ENCODE assay signal across 18 cellular contexts in the genomic region with DNA sequence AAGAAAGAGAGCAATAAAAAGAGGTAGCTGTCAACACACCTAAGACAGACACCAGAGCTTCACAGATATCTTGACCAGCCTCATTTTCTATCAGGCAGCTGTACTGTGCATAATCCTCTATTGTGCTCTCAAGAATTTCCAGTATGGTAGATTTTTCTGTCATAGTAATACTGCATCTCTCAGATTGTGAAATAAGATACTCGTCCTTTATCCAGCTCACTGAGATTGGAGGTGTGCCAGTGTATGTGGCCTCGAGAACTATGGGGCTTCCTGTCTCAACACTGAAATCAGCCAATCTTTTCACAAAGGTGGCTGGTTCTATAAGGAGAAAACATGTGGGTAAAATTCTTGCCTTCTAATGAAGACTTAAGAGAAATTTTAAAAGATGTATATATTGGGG.
"Had no signal": no experiment of that assay in that cellular context is flagged by ENCODE, and none has a peak within 500 bp of the region (broad histone marks: within the 10 kb centered on the region; RNA-seq: fewer than 3 reads in every experiment).

No MANE protein-coding gene starts in this region.

- DNase-seq: activated B cell treated with CpG ODN at 0.5 μM for 24 hours; activated CD8-positive, alpha-beta memory T cell treated with anti-CD3 and anti-CD28 coated beads, Interleukin-2, amount 50 U/mL, for 48 hours; activated CD8-positive, alpha-beta T cell treated with anti-CD3 and anti-CD28 coated beads, Interleukin-2, amount 10 ng/mL, durations not matched to agents 7 days and 5 days; activated gamma-delta T cell treated with Interleukin-2 at 50 U/mL for 16 hours; amniotic stem cell; body of pancreas; effector memory CD8-positive, alpha-beta T cell; head of caudate nucleus; lower lobe of right lung; sigmoid colon; stimulated activated CD4-positive, alpha-beta T cell treated with anti-CD3 and anti-CD28 coated beads, Interleukin-12 subunit alpha, Interleukin-12 subunit beta, amount 100 ng/mL, for 4 hours; stimulated activated CD4-positive, alpha-beta T cell treated with anti-CD3 and anti-CD28 coated beads, Interleukin-2, amount 100 ng/mL, for 24 hours; upper lobe of right lung had no signal

- H3K36me3 ChIP-seq: sigmoid colon, thoracic aorta, upper lobe of right lung had no signal

- H3K27me3 Mint-ChIP-seq: activated B cell treated with CpG ODN at 0.5 μM for 24 hours; activated CD4-positive, alpha-beta T cell treated with anti-CD3 and anti-CD28 coated beads, Interleukin-2, amount 10 ng/mL, durations not matched to agents 24 days and 14 days; activated naive CD8-positive, alpha-beta T cell; dendritic cell treated with granulocyte-macrophage colony-stimulating factor and Interleukin-4, amounts not matched to agents 40 ng/mL and 50 ng/mL, for 4 days; effector memory CD8-positive, alpha-beta T cell had no signal

- H3K4me3 ChIP-seq: body of pancreas, lower lobe of right lung, sigmoid colon, thoracic aorta, upper lobe of right lung had no signal

- H3K9me3 ChIP-seq: body of pancreas, lower lobe of right lung, thoracic aorta, upper lobe of right lung had no signal

- H3K27me3 ChIP-seq: body of pancreas, sigmoid colon, upper lobe of right lung had no signal

- H3K27ac ChIP-seq: body of pancreas, epithelial cell of prostate, lower lobe of right lung, sigmoid colon, thoracic aorta, upper lobe of right lung had no signal

- H3K4me1 Mint-ChIP-seq: activated B cell treated with CpG ODN at 0.5 μM for 24 hours; activated CD4-positive, alpha-beta T cell treated with anti-CD3 and anti-CD28 coated beads, Interleukin-2, amount 10 ng/mL, durations not matched to agents 24 days and 14 days had no signal

- ATAC-seq: activated CD8-positive, alpha-beta T cell treated with anti-CD3 and anti-CD28 coated beads, Interleukin-2, amount 10 ng/mL, durations not matched to agents 7 days and 5 days; body of pancreas; effector memory CD8-positive, alpha-beta T cell; lower lobe of right lung; upper lobe of right lung had no signal

- H3K27ac Mint-ChIP-seq: activated B cell treated with CpG ODN at 0.5 μM for 24 hours; activated CD4-positive, alpha-beta T cell treated with anti-CD3 and anti-CD28 coated beads, Interleukin-2, amount 10 ng/mL, durations not matched to agents 24 days and 14 days; activated CD8-positive, alpha-beta T cell treated with anti-CD3 and anti-CD28 coated beads, Interleukin-2, amount 10 ng/mL, durations not matched to agents 7 days and 5 days; activated naive CD8-positive, alpha-beta T cell; dendritic cell treated with granulocyte-macrophage colony-stimulating factor and Interleukin-4, amounts not matched to agents 40 ng/mL and 50 ng/mL, for 4 days; effector memory CD8-positive, alpha-beta T cell had no signal

- H3K4me3 Mint-ChIP-seq: activated B cell treated with CpG ODN at 0.5 μM for 24 hours; activated CD4-positive, alpha-beta T cell treated with anti-CD3 and anti-CD28 coated beads, Interleukin-2, amount 10 ng/mL, durations not matched to agents 24 days and 14 days; activated CD8-positive, alpha-beta T cell treated with anti-CD3 and anti-CD28 coated beads, Interleukin-2, amount 10 ng/mL, durations not matched to agents 7 days and 5 days; activated naive CD8-positive, alpha-beta T cell; dendritic cell treated with granulocyte-macrophage colony-stimulating factor and Interleukin-4, amounts not matched to agents 40 ng/mL and 50 ng/mL, for 4 days; effector memory CD8-positive, alpha-beta T cell had no signal

- H3K4me1 ChIP-seq: body of pancreas, lower lobe of right lung, sigmoid colon, upper lobe of right lung had no signal

- H3K9me3 Mint-ChIP-seq: activated B cell treated with CpG ODN at 0.5 μM for 24 hours; activated CD4-positive, alpha-beta T cell treated with anti-CD3 and anti-CD28 coated beads, Interleukin-2, amount 10 ng/mL, durations not matched to agents 24 days and 14 days; dendritic cell treated with granulocyte-macrophage colony-stimulating factor and Interleukin-4, amounts not matched to agents 40 ng/mL and 50 ng/mL, for 4 days had no signal
